20 cellular contexts compared by ENCODE assay signal in the genomic region with DNA sequence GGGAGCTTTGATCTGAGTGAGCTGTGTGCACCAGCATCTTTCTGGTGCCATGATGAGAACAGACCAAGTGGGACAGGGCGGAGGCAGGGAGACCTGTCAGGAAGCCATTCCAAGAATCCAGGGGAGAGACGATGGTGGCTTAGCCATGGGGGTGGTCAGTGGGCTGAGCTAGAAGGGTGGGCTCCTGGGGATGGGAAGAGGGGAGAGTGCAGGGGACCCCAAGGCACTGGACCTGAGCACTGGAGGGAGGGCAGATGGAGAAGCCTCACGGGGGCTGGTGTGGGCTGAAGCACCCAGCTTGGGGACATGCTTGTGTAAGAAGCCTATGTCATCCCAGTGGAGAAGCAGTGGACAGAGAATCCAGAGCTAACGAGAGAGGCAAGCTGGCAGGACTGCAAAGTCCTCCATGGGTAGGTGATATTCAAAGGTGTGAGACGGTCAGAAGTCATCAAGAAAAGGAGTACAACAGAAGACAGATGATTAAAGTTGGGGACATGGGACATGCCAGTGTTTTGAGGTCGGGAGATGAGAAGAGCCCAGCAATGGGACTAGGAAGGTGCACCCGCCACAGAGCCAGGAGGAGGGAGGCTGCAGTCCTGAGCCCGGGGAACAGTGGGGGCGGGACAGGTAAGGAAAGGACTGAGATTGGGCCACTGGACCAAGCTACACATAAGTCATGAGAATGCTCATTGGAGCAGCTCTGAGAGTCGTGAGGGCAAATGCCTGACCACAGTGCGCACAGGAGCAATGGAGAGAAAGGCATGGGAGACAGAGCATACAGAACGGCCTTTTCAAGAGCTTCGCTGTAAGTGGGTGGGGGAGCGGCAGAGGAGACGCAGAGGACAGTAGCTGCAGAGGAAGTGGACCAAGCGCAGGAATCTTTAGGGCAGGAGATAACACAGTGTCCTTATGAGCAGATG.
DNase-seq lines count a peak whose midpoint lies in the region; ATAC-seq, FAIRE-seq and TF ChIP-seq lines count a peak whose summit lies in the region.
"Had no signal": no experiment of that assay in that cellular context is flagged by ENCODE, and none has a peak within 500 bp of the region (broad histone marks: within the 10 kb centered on the region; RNA-seq: fewer than 3 reads in every experiment).

No MANE protein-coding gene starts in this region.

- TF ChIP-seq EP300 in stomach (IDR thresholded peaks at IDR 0.05) = no peak

- no peak for TF ChIP-seq CTCF in chondrocyte (IDR thresholded peaks at IDR 0.05)
- TF ChIP-seq CTCF in lung (IDR thresholded peaks at IDR 0.05; ENCODE audit: control extremely low read depth, extremely low read depth) = no peak
- no peak for TF ChIP-seq CTCF in stomach (IDR thresholded peaks at IDR 0.05)
- no peak for TF ChIP-seq CTCF in kidney (IDR thresholded peaks at IDR 0.05; ENCODE audit: borderline replicate concordance, extremely low read depth, insufficient read depth)

- no peak overlapping the region for H3K4me3 ChIP-seq in lung
- no peak overlapping the region for H3K4me3 ChIP-seq in stomach
- H3K4me3 ChIP-seq in H7 (ENCODE audit: insufficient read depth, low read depth, low read length) = no peak overlapping the region
- H3K4me3 ChIP-seq in kidney (ENCODE audit: low read length in 2 of 2) = no peak overlapping the region

- no peak overlapping the region for H3K27ac Mint-ChIP-seq in activated CD4-positive, alpha-beta memory T cell treated with anti-CD3 and anti-CD28 coated beads, Interleukin-2, amount 10 ng/mL, durations not matched to agents 7 days and 5 days
- no peak overlapping the region for H3K27ac Mint-ChIP-seq in activated CD4-positive, alpha-beta memory T cell treated with anti-CD3 and anti-CD28 coated beads for 36 hours
- H3K27ac Mint-ChIP-seq in chondrocyte (ENCODE audit: unreplicated experiment) = no peak overlapping the region
- H3K27ac Mint-ChIP-seq: CD4-positive, alpha-beta memory T cell; IgD-negative memory B cell had no signal

- no peak overlapping the region for H3K9ac ChIP-seq in kidney (ENCODE audit: low read length in 2 of 2)

- no peak overlapping the region for H3K27ac ChIP-seq in lung (ENCODE audit: low read depth in 1 of 2, low read length in 1 of 2)
- H3K27ac ChIP-seq in stomach = no peak overlapping the region
- H3K27ac ChIP-seq in kidney (ENCODE audit: low read depth in 2 of 2, low read length in 2 of 2) = no peak overlapping the region
- H3K27ac ChIP-seq: HL-60 had no signal

- no peaks in the 10 kb centered on the region for H3K27me3 ChIP-seq in lung (ENCODE audit: control insufficient read depth, insufficient read depth)
- no peaks in the 10 kb centered on the region for H3K27me3 ChIP-seq in stomach
- H3K27me3 ChIP-seq in H7 (ENCODE audit: control insufficient read depth, insufficient read depth, low read length) = peaks cover 2% of the 10 kb centered on the region; the same call in 1 of the 2 replicates

- WGBS in lung, 2 donors = 82 to 84% methylated on average over 16 of the region's 16 CpGs
- 78 to 86% (median 79%) methylated on average over 16 of the region's 16 CpGs for WGBS in stomach, 5 donors

- ATAC-seq in lung (ENCODE audit: insufficient read depth, low FRiP score) = no peak
- ATAC-seq: HCT116 had no signal

- H3K9me3 ChIP-seq in lung (ENCODE audit: control insufficient read depth in 2 of 2, insufficient read depth in 1 of 2, low read length in 1 of 2) (no peaks in the 10 kb centered on the region), stomach (no peaks in the 10 kb centered on the region), kidney (ENCODE audit: control insufficient read depth in 1 of 2, low read length in 2 of 2) (no peaks in the 10 kb centered on the region)

- CTCF ChIA-PET in activated CD4-positive, alpha-beta memory T cell treated with anti-CD3 and anti-CD28 coated beads, Interleukin-2, amount 10 ng/mL, durations not matched to agents 7 days and 5 days (lab: Charles Lee) = no interaction called here
- CTCF ChIA-PET in activated CD4-positive, alpha-beta memory T cell treated with anti-CD3 and anti-CD28 coated beads for 36 hours (lab: Charles Lee) = no interaction called here

- no peak for TF ChIP-seq POLR2A in stomach (IDR thresholded peaks at IDR 0.05)

- H3K4me3 Mint-ChIP-seq in activated CD4-positive, alpha-beta memory T cell treated with anti-CD3 and anti-CD28 coated beads, Interleukin-2, amount 10 ng/mL, durations not matched to agents 7 days and 5 days = no peak overlapping the region
- no peak overlapping the region for H3K4me3 Mint-ChIP-seq in activated CD4-positive, alpha-beta memory T cell treated with anti-CD3 and anti-CD28 coated beads for 36 hours
- no peak overlapping the region for H3K4me3 Mint-ChIP-seq in chondrocyte (ENCODE audit: unreplicated experiment)
- H3K4me3 Mint-ChIP-seq: IgD-negative memory B cell had no signal

- POLR2A ChIA-PET in activated CD4-positive, alpha-beta memory T cell treated with anti-CD3 and anti-CD28 coated beads, Interleukin-2, amount 10 ng/mL, durations not matched to agents 7 days and 5 days (lab: Charles Lee) = no interaction called here
- POLR2A ChIA-PET in activated CD4-positive, alpha-beta memory T cell treated with anti-CD3 and anti-CD28 coated beads for 36 hours (lab: Charles Lee) = no interaction called here

- H3K36me3 ChIP-seq in lung (ENCODE audit: control insufficient read depth in 2 of 2, insufficient read depth in 2 of 2, low read length in 2 of 2) = no peaks in the 10 kb centered on the region
- H3K36me3 ChIP-seq in stomach = no peaks in the 10 kb centered on the region
- no peaks in the 10 kb centered on the region for H3K36me3 ChIP-seq in H7 (replicated peaks; ENCODE audit: control insufficient read depth, insufficient read depth, low read length)
- no peaks in the 10 kb centered on the region for H3K36me3 ChIP-seq in kidney (ENCODE audit: control insufficient read depth in 1 of 2, insufficient read depth in 2 of 2, low read length in 2 of 2)

- DNase-seq in activated CD4-positive, alpha-beta memory T cell treated with anti-CD3 and anti-CD28 coated beads, Interleukin-2, amount 10 ng/mL, durations not matched to agents 7 days and 5 days = peak; percentile 9
- no peak for DNase-seq in activated CD4-positive, alpha-beta memory T cell treated with anti-CD3 and anti-CD28 coated beads for 36 hours
- DNase-seq in chondrocyte (ENCODE audit: low spot score) = peak; percentile 47
- peak; percentile 27 for DNase-seq in lung (ENCODE audit: low spot score)
- DNase-seq in stomach = peak; percentile 14
- no peak for DNase-seq in H7
- no peak for DNase-seq in kidney
- no peak for DNase-seq in SW480 (ENCODE audit: low spot score)
- DNase-seq: Calu3; CD4-positive, alpha-beta memory T cell; Kasumi-1; MM.1S; NCI-H1105; NCI-H187; NCI-H526 treated with DMSO at 0.1 percent for 48 hours; NK-92 treated with Interleukin-12 subunit alpha and Interleukin-12 subunit beta, amount 100 ng/mL, for 24 hours had no signal

- no peaks in the 10 kb centered on the region for H3K4me1 Mint-ChIP-seq in activated CD4-positive, alpha-beta memory T cell treated with anti-CD3 and anti-CD28 coated beads, Interleukin-2, amount 10 ng/mL, durations not matched to agents 7 days and 5 days
- no peaks in the 10 kb centered on the region for H3K4me1 Mint-ChIP-seq in activated CD4-positive, alpha-beta memory T cell treated with anti-CD3 and anti-CD28 coated beads for 36 hours (ENCODE audit: low read depth)
- no peaks in the 10 kb centered on the region for H3K4me1 Mint-ChIP-seq in chondrocyte (ENCODE audit: low read depth)
- H3K4me1 Mint-ChIP-seq: CD4-positive, alpha-beta memory T cell had no signal

- FAIRE-seq in kidney (lab: Jason Lieb, UNC) = no peak
- FAIRE-seq: HTR-8/SVneo had no signal

- no peaks in the 10 kb centered on the region for H3K36me3 Mint-ChIP-seq in activated CD4-positive, alpha-beta memory T cell treated with anti-CD3 and anti-CD28 coated beads, Interleukin-2, amount 10 ng/mL, durations not matched to agents 7 days and 5 days (ENCODE audit: low read depth)
- no peaks in the 10 kb centered on the region for H3K36me3 Mint-ChIP-seq in activated CD4-positive, alpha-beta memory T cell treated with anti-CD3 and anti-CD28 coated beads for 36 hours
- no peaks in the 10 kb centered on the region for H3K36me3 Mint-ChIP-seq in chondrocyte (ENCODE audit: low read depth)
- H3K36me3 Mint-ChIP-seq: CD4-positive, alpha-beta memory T cell; IgD-negative memory B cell had no signal

- intact Hi-C loops in activated CD4-positive, alpha-beta memory T cell treated with anti-CD3 and anti-CD28 coated beads for 36 hours (cut with micrococcal nuclease) = no loop called here
- intact Hi-C loops in stomach (cut with DNase I; ENCODE audit: low total_unique reads) = no loop called here
- intact Hi-C loops in kidney (cut with DNase I) = no loop called here

- no peaks in the 10 kb centered on the region for H3K27me3 Mint-ChIP-seq in activated CD4-positive, alpha-beta memory T cell treated with anti-CD3 and anti-CD28 coated beads, Interleukin-2, amount 10 ng/mL, durations not matched to agents 7 days and 5 days
- H3K27me3 Mint-ChIP-seq in activated CD4-positive, alpha-beta memory T cell treated with anti-CD3 and anti-CD28 coated beads for 36 hours = no peaks in the 10 kb centered on the region
- H3K27me3 Mint-ChIP-seq in chondrocyte (ENCODE audit: low read depth) = peaks cover 11% of the 10 kb centered on the region

- no peaks in the 10 kb centered on the region for H3K9me3 Mint-ChIP-seq in activated CD4-positive, alpha-beta memory T cell treated with anti-CD3 and anti-CD28 coated beads, Interleukin-2, amount 10 ng/mL, durations not matched to agents 7 days and 5 days
- H3K9me3 Mint-ChIP-seq in activated CD4-positive, alpha-beta memory T cell treated with anti-CD3 and anti-CD28 coated beads for 36 hours = no peaks in the 10 kb centered on the region
- H3K9me3 Mint-ChIP-seq in chondrocyte (ENCODE audit: low read depth) = no peaks in the 10 kb centered on the region

- H3K4me1 ChIP-seq in lung (ENCODE audit: control insufficient read depth in 2 of 2, insufficient read depth in 2 of 2, low read length in 2 of 2) (no peaks in the 10 kb centered on the region), stomach (no peaks in the 10 kb centered on the region), kidney (ENCODE audit: control insufficient read depth in 1 of 2, insufficient read depth in 1 of 2, low read depth in 1 of 2, low read length in 2 of 2) (no peaks in the 10 kb centered on the region)

Comparison
In these comparisons a context has a peak if more than half of its experiments do, and no peak if none do; other contexts are left out.
1. DNase-seq: peak in activated CD4-positive, alpha-beta memory T cell treated with anti-CD3 and anti-CD28 coated beads, Interleukin-2, amount 10 ng/mL, durations not matched to agents 7 days and 5 days (single experiment), chondrocyte (single experiment), lung (single experiment) and stomach (single experiment); none in activated CD4-positive, alpha-beta memory T cell treated with anti-CD3 and anti-CD28 coated beads for 36 hours (single experiment), H7 (single experiment), kidney (single experiment) and SW480 (single experiment).